ENCODE assay signal across 19 cellular contexts in genomic region chr12:108401964-108402363, GRCh38.
DNase-seq lines count a peak whose midpoint lies in the region; ATAC-seq and TF ChIP-seq lines count a peak whose summit lies in the region.
"Had no signal": no experiment of that assay in that cellular context is flagged by ENCODE, and none has a peak within 500 bp of the region (broad histone marks: within the 10 kb centered on the region; RNA-seq: fewer than 3 reads in every experiment).

No MANE protein-coding gene starts in this region.

- no peaks in the 10 kb centered on the region for H3K79me2 ChIP-seq in GM23338 (replicated peaks; ENCODE audit: insufficient read depth)

- peaks cover 3% of the 10 kb centered on the region for H3K27me3 Mint-ChIP-seq in GM23338 (ENCODE audit: insufficient read depth, low read depth, poor library complexity)

- H3K4me1 ChIP-seq in GM23338 (ENCODE audit: insufficient read depth), result peaks cover 7% of the 10 kb centered on the region
- H3K4me1 ChIP-seq in testis, result peaks cover 29% of the 10 kb centered on the region
- H3K4me1 ChIP-seq: A549; BLaER1 treated with 17β-estradiol and CSF1 and Interleukin-3, amounts not matched to agents 10 nM and 100 nM; Caco-2 had no signal

- H3K27ac ChIP-seq in GM23338 (ENCODE audit: low read depth) (no peak overlapping the region), testis (no peak overlapping the region)
- H3K27ac ChIP-seq: 22Rv1; A549; BLaER1 treated with 17β-estradiol and CSF1 and Interleukin-3, amounts not matched to agents 10 nM and 100 nM; C4-2B had no signal

- H4K20me1 ChIP-seq in GM23338 (replicated peaks; ENCODE audit: insufficient read depth), result no peaks in the 10 kb centered on the region
- H4K20me1 ChIP-seq: BLaER1 treated with 17β-estradiol and CSF1 and Interleukin-3, amounts not matched to agents 10 nM and 100 nM had no signal

- H3K4me1 Mint-ChIP-seq in GM23338, result peaks cover 10% of the 10 kb centered on the region; the same call in 2 of the 3 replicates
- H3K4me1 Mint-ChIP-seq: B cell had no signal

- intact Hi-C loops in testis (cut with DNase I; ENCODE audit: low total_unique reads), result no loop called here
- intact Hi-C loops in cardiac septum (cut with DNase I), result no loop called here

- no peak overlapping the region for H3K4me2 ChIP-seq in GM23338
- H3K4me2 ChIP-seq: A549; BLaER1 treated with 17β-estradiol and CSF1 and Interleukin-3, amounts not matched to agents 10 nM and 100 nM had no signal

- ATAC-seq in GM23338 (no peak), GM18873 (IDR thresholded peaks at IDR 0.05; ENCODE audit: low FRiP score, unreplicated experiment) (no peak)
- ATAC-seq: A549; CD8-positive, alpha-beta T cell had no signal

- H2AFZ ChIP-seq in GM23338, result 0 out of 2 replicates have a peak overlapping the region, but pooled peaks have one; percentile 56

- no peak overlapping the region for H3K27ac Mint-ChIP-seq in GM23338
- H3K27ac Mint-ChIP-seq: B cell; CD4-positive, alpha-beta T cell; CD8-positive, alpha-beta T cell had no signal

- no peak for TF ChIP-seq POLR2A in testis (IDR thresholded peaks at IDR 0.05)

- no peaks in the 10 kb centered on the region for H3K9me2 ChIP-seq in GM23338 (ENCODE audit: insufficient read depth)

- H3K36me3 Mint-ChIP-seq in GM23338 (ENCODE audit: low read depth), result peaks cover 7% of the 10 kb centered on the region; the same call in 2 of the 3 replicates
- H3K36me3 Mint-ChIP-seq: CD8-positive, alpha-beta T cell had no signal

- peaks cover 10% of the 10 kb centered on the region for H3K9me3 Mint-ChIP-seq in GM23338

- 41 to 65% methylated on average over 2 to 3 of the region's 3 CpGs for WGBS in testis, 2 donors

- H3F3A ChIP-seq in GM23338 (replicated peaks; ENCODE audit: low read depth), result no peaks in the 10 kb centered on the region

- TF ChIP-seq CTCF in GM23338 (conservative IDR thresholded peaks at IDR 0.05; ENCODE audit: low read depth in 2 of 2), result no peak
- no peak for TF ChIP-seq CTCF in testis (IDR thresholded peaks at IDR 0.05)

- H3K4me3 Mint-ChIP-seq in GM23338, result no peak overlapping the region
- H3K4me3 Mint-ChIP-seq: B cell; CD4-positive, alpha-beta T cell; CD8-positive, alpha-beta T cell had no signal

- DNase-seq in GM23338 (ENCODE audit: low spot score) (no peak), cerebellar cortex (ENCODE audit: low spot score) (peak; percentile 14), islet precursor cell (peak; percentile 54), testis (peak; percentile 59), midbrain (lab: John Stamatoyannopoulos, UW) (no peak), cardiac septum (ENCODE audit: low spot score) (no peak)
- DNase-seq: AML-193; Caco-2; Calu3; CD4-positive, alpha-beta T cell; CD8-positive, alpha-beta T cell; DMS79 treated with DMSO at 0.1 percent for 48 hours; GF-D8 had no signal

- H3K4me3 ChIP-seq in GM23338 (no peak overlapping the region), testis (no peak overlapping the region)
- H3K4me3 ChIP-seq: A549; BLaER1 treated with 17β-estradiol and CSF1 and Interleukin-3, amounts not matched to agents 10 nM and 100 nM had no signal

- H3K27me3 ChIP-seq in GM23338 (ENCODE audit: insufficient read depth), result no peaks in the 10 kb centered on the region
- no peaks in the 10 kb centered on the region for H3K27me3 ChIP-seq in testis
- H3K27me3 ChIP-seq: BLaER1 treated with 17β-estradiol and CSF1 and Interleukin-3, amounts not matched to agents 10 nM and 100 nM had no signal

- H3K36me3 ChIP-seq in GM23338 (ENCODE audit: insufficient read depth) (no peaks in the 10 kb centered on the region), testis (ENCODE audit: low read depth, missing control alignments) (no peaks in the 10 kb centered on the region)
- H3K36me3 ChIP-seq: BLaER1 treated with 17β-estradiol and CSF1 and Interleukin-3, amounts not matched to agents 10 nM and 100 nM had no signal

- no peaks in the 10 kb centered on the region for H3K9me3 ChIP-seq in testis

TF ChIP-seq in GM23338, 12 proteins besides CTCF, POLR2A, EP300 and RAD21 (continues in another document):
- TF ChIP-seq EZH2 (IDR thresholded peaks at IDR 0.05; ENCODE audit: low read depth, unreplicated experiment) (no peak), NANOG (IDR thresholded peaks at IDR 0.05; ENCODE audit: borderline replicate concordance) (no peak), ETS1 (IDR thresholded peaks at IDR 0.05) (no peak), ZNF114 (CRISPR knock-in tag; IDR thresholded peaks at IDR 0.05) (no peak), CREB1 (CRISPR knock-in tag; IDR thresholded peaks at IDR 0.05; ENCODE audit: low read depth) (no peak), JUNB (IDR thresholded peaks at IDR 0.05; ENCODE audit: unreplicated experiment) (no peak), ZNF331 (CRISPR knock-in tag; IDR thresholded peaks at IDR 0.05; ENCODE audit: low read depth) (no peak), EZH2phosphoT487 (IDR thresholded peaks at IDR 0.05; ENCODE audit: unreplicated experiment) (no peak), REST (IDR thresholded peaks at IDR 0.05; ENCODE audit: unreplicated experiment) (no peak), POLR2AphosphoS5 (IDR thresholded peaks at IDR 0.05; ENCODE audit: low read depth) (no peak), STAT1 (IDR thresholded peaks at IDR 0.05; ENCODE audit: unreplicated experiment) (no peak)

Comparison
In these comparisons a context has a peak if more than half of its experiments do, and no peak if none do; other contexts are left out.
1. DNase-seq: peak in cerebellar cortex (single experiment), islet precursor cell (single experiment) and testis (single experiment); none in GM23338 (single experiment), midbrain (single experiment) and cardiac septum (single experiment).